ENCODE assay signal across 7 cellular contexts in the genomic region with DNA sequence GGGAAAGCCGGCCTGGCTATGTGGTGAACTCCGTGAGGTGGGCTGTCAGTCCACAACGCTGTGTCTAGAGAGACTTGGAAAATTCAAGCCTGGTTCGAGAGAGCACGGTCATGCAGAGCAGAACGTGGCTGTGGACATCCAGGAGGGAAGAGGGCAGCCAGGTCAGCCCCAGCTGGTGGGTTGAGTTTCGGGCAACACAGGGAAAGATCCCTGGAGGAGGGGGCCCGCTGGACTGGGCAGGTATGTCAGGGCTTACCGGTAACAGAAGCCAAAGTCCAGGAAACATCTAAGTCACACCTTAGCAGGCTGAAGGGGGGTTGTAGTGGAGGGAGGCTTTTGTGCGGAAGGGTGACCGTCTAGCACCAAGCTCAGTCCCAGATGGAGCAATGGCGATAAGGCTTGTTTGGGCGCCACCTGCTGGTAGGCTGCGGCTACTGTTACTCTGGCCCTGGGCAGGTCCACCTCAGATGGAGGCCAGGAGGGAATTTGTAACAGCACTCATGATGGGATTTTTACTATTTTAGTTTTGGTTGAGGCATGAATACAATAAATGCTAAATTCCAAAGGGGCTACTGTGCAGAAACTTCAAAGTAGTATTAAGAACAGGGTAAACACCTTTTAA.
DNase-seq lines count a peak whose midpoint lies in the region; ATAC-seq and TF ChIP-seq lines count a peak whose summit lies in the region.

No MANE protein-coding gene starts in this region.

- peak; percentile 61 to 89 (median 78) for TF ChIP-seq CTCF in gastrocnemius medialis (IDR thresholded peaks at IDR 0.05 in 4 of 5, conservative IDR thresholded peaks at IDR 0.05 in 1 of 5)

- no peaks in the 10 kb centered on the region for H3K4me1 ChIP-seq in gastrocnemius medialis

- H3K36me3 ChIP-seq in gastrocnemius medialis, result no peaks in the 10 kb centered on the region

- H3K9me3 ChIP-seq in T-helper 17 cell (ENCODE audit: control insufficient read depth, low read length, poor library complexity, severe bottlenecking) (no peaks in the 10 kb centered on the region), gastrocnemius medialis (no peaks in the 10 kb centered on the region)

- peaks cover 8% of the 10 kb centered on the region for H3K27me3 Mint-ChIP-seq in T-helper 17 cell

- peaks cover 12% of the 10 kb centered on the region for H3K4me1 Mint-ChIP-seq in T-helper 17 cell

- H3K27me3 ChIP-seq in gastrocnemius medialis, result no peaks in the 10 kb centered on the region

- no peaks in the 10 kb centered on the region for H3K36me3 Mint-ChIP-seq in T-helper 17 cell (ENCODE audit: low read depth)

- no peak overlapping the region for H3K27ac ChIP-seq in gastrocnemius medialis

- peak; percentile 53 for DNase-seq in NCI-H1092 (lab: John Stamatoyannopoulos, UW)
- peak; percentile 38 to 66 (median 46) for DNase-seq in T-helper 17 cell
- peak in 56 of 58 donors; percentile 7 to 89 (median 56) for DNase-seq in anterior cingulate cortex (lab: John Stamatoyannopoulos, UW)
- peak; percentile 67 for DNase-seq in hepatic stellate cell (ENCODE audit: low spot score)
- DNase-seq in gastrocnemius medialis, result peak; percentile 27 to 47

- H3K27ac Mint-ChIP-seq in T-helper 17 cell, result no peak overlapping the region

- no peak overlapping the region for H3K4me3 Mint-ChIP-seq in T-helper 17 cell

- in situ Hi-C loops in gastrocnemius medialis (cut with MboI; ENCODE audit: low sequenced_read_pairs in 4 of 4), result loop anchor here in 1 of 4 donors (25.0 kb wide), 1 partner anchor 578 kb away; no protein-coding TSS in a partner anchor

- intact Hi-C loops in gastrocnemius medialis (cut with DNase I; ENCODE audit: low total_unique reads), result loop anchor here (10.0 kb wide), 2 partner anchors 140 to 590 kb away; a partner anchor contains a TSS

- no peak overlapping the region for H3K4me3 ChIP-seq in gastrocnemius medialis

- TF ChIP-seq POLR2A in gastrocnemius medialis (IDR thresholded peaks at IDR 0.05), result no peak

- ATAC-seq in GM18498 (IDR thresholded peaks at IDR 0.05; ENCODE audit: unreplicated experiment), result peak; percentile 88
- ATAC-seq in HG02623 (IDR thresholded peaks at IDR 0.05; ENCODE audit: unreplicated experiment), result peak; percentile 89
- peak; percentile 87 for ATAC-seq in T-helper 17 cell
- peak; percentile 56 to 87 for ATAC-seq in gastrocnemius medialis
